Comparison of ENCODE assay signal across 22 cellular contexts in genomic region chr3:55659023-55659355, GRCh38.
"Had no signal": no experiment of that assay in that cellular context is flagged by ENCODE, and none has a peak within 500 bp of the region (broad histone marks: within the 10 kb centered on the region; RNA-seq: fewer than 3 reads in every experiment).

No MANE protein-coding gene starts in this region.

- DNase-seq: activated CD4-positive, alpha-beta memory T cell treated with anti-CD3 and anti-CD28 coated beads, Interleukin-2, amount 10 ng/mL, durations not matched to agents 7 days and 5 days; activated CD4-positive, alpha-beta T cell treated with anti-CD3 and anti-CD28 coated beads, Interleukin-2, amount 10 ng/mL, durations not matched to agents 24 days and 14 days; activated CD8-positive, alpha-beta memory T cell treated with anti-CD3 and anti-CD28 coated beads, Interleukin-2, amount 10 ng/mL, durations not matched to agents 7 days and 5 days; activated effector memory CD4-positive, alpha-beta T cell treated with anti-CD3 and anti-CD28 coated beads, Interleukin-2, amount 50 U/mL, for 16 hours; activated naive CD4-positive, alpha-beta T cell treated with anti-CD3 and anti-CD28 coated beads, Interleukin-2, amount 50 U/mL, for 16 hours; activated naive CD8-positive, alpha-beta T cell treated with anti-CD3 and anti-CD28 coated beads, Interleukin-2, amount 50 U/mL, for 24 hours; activated T-cell treated with anti-CD3 and anti-CD28 coated beads for 4 hours; cerebellar nuclear complex; left ventricle myocardium superior; mammary epithelial cell; midbrain; natural killer cell; stimulated activated CD4-positive, alpha-beta T cell treated with anti-CD3 and anti-CD28 coated beads, Interleukin-2, amount 100 ng/mL, for 48 hours; stimulated activated CD8-positive, alpha-beta memory T cell treated with anti-CD3 and anti-CD28 coated beads, Interleukin-4, amount 100 ng/mL, for 48 hours; stimulated activated naive B cell treated with anti-CD40 and anti-IgM and Interleukin-4, amounts not matched to agents 10 μg/mL and 1 μg/mL and 100 μg/mL, for 72 hours; transverse colon had no signal

- H3K27me3 ChIP-seq: foreskin keratinocyte, transverse colon had no signal

- H3K36me3 Mint-ChIP-seq: activated CD8-positive, alpha-beta memory T cell treated with anti-CD3 and anti-CD28 coated beads, Interleukin-2, amount 10 ng/mL, durations not matched to agents 7 days and 5 days; natural killer cell; stimulated activated naive B cell treated with anti-CD40 and anti-IgM and Interleukin-4, amounts not matched to agents 10 μg/mL and 1 μg/mL and 100 μg/mL, for 72 hours had no signal

- ATAC-seq: activated CD4-positive, CD25-positive, alpha-beta regulatory T cell treated with anti-CD3 and anti-CD28 coated beads, Interleukin-2, amount 50 U/mL, for 24 hours; activated CD8-positive, alpha-beta memory T cell treated with anti-CD3 and anti-CD28 coated beads, Interleukin-2, amount 10 ng/mL, durations not matched to agents 7 days and 5 days; activated naive CD8-positive, alpha-beta T cell treated with anti-CD3 and anti-CD28 coated beads, Interleukin-2, amount 50 U/mL, for 24 hours; left ventricle myocardium superior; natural killer cell; stimulated activated naive B cell treated with anti-CD40 and anti-IgM and Interleukin-4, amounts not matched to agents 10 μg/mL and 1 μg/mL and 100 μg/mL, for 72 hours had no signal

- H3K4me3 ChIP-seq: coronary artery, transverse colon had no signal

- H3K9me3 Mint-ChIP-seq: activated CD4-positive, alpha-beta T cell treated with anti-CD3 and anti-CD28 coated beads, Interleukin-2, amount 10 ng/mL, durations not matched to agents 24 days and 14 days; activated naive CD8-positive, alpha-beta T cell treated with anti-CD3 and anti-CD28 coated beads, Interleukin-2, amount 50 U/mL, for 24 hours; stimulated activated naive B cell treated with anti-CD40 and anti-IgM and Interleukin-4, amounts not matched to agents 10 μg/mL and 1 μg/mL and 100 μg/mL, for 72 hours had no signal

- H3K27ac Mint-ChIP-seq: activated CD4-positive, alpha-beta memory T cell treated with anti-CD3 and anti-CD28 coated beads, Interleukin-2, amount 10 ng/mL, durations not matched to agents 7 days and 5 days; activated CD4-positive, alpha-beta T cell treated with anti-CD3 and anti-CD28 coated beads, Interleukin-2, amount 10 ng/mL, durations not matched to agents 24 days and 14 days; activated CD8-positive, alpha-beta memory T cell treated with anti-CD3 and anti-CD28 coated beads, Interleukin-2, amount 10 ng/mL, durations not matched to agents 7 days and 5 days; activated naive CD8-positive, alpha-beta T cell treated with anti-CD3 and anti-CD28 coated beads, Interleukin-2, amount 50 U/mL, for 24 hours; natural killer cell; progenitor cell of endocrine pancreas; stimulated activated naive B cell treated with anti-CD40 and anti-IgM and Interleukin-4, amounts not matched to agents 10 μg/mL and 1 μg/mL and 100 μg/mL, for 72 hours had no signal

- H3K36me3 ChIP-seq: transverse colon had no signal

- H3K4me3 Mint-ChIP-seq: activated CD4-positive, alpha-beta memory T cell treated with anti-CD3 and anti-CD28 coated beads, Interleukin-2, amount 10 ng/mL, durations not matched to agents 7 days and 5 days; activated CD4-positive, alpha-beta T cell treated with anti-CD3 and anti-CD28 coated beads, Interleukin-2, amount 10 ng/mL, durations not matched to agents 24 days and 14 days; activated CD8-positive, alpha-beta memory T cell treated with anti-CD3 and anti-CD28 coated beads, Interleukin-2, amount 10 ng/mL, durations not matched to agents 7 days and 5 days; activated naive CD8-positive, alpha-beta T cell treated with anti-CD3 and anti-CD28 coated beads, Interleukin-2, amount 50 U/mL, for 24 hours; natural killer cell; stimulated activated naive B cell treated with anti-CD40 and anti-IgM and Interleukin-4, amounts not matched to agents 10 μg/mL and 1 μg/mL and 100 μg/mL, for 72 hours had no signal

- H3K27ac ChIP-seq: coronary artery, epithelial cell of prostate, foreskin keratinocyte, transverse colon had no signal

- H3K4me1 ChIP-seq: transverse colon had no signal

- FAIRE-seq: urothelium cell line had no signal

- H3K27me3 Mint-ChIP-seq: activated CD4-positive, alpha-beta memory T cell treated with anti-CD3 and anti-CD28 coated beads, Interleukin-2, amount 10 ng/mL, durations not matched to agents 7 days and 5 days; activated CD4-positive, alpha-beta T cell treated with anti-CD3 and anti-CD28 coated beads, Interleukin-2, amount 10 ng/mL, durations not matched to agents 24 days and 14 days; activated CD8-positive, alpha-beta memory T cell treated with anti-CD3 and anti-CD28 coated beads, Interleukin-2, amount 10 ng/mL, durations not matched to agents 7 days and 5 days; progenitor cell of endocrine pancreas; stimulated activated naive B cell treated with anti-CD40 and anti-IgM and Interleukin-4, amounts not matched to agents 10 μg/mL and 1 μg/mL and 100 μg/mL, for 72 hours had no signal

- H3K4me1 Mint-ChIP-seq: activated CD4-positive, alpha-beta memory T cell treated with anti-CD3 and anti-CD28 coated beads, Interleukin-2, amount 10 ng/mL, durations not matched to agents 7 days and 5 days; activated CD4-positive, alpha-beta T cell treated with anti-CD3 and anti-CD28 coated beads, Interleukin-2, amount 10 ng/mL, durations not matched to agents 24 days and 14 days; activated CD8-positive, alpha-beta memory T cell treated with anti-CD3 and anti-CD28 coated beads, Interleukin-2, amount 10 ng/mL, durations not matched to agents 7 days and 5 days; natural killer cell; stimulated activated naive B cell treated with anti-CD40 and anti-IgM and Interleukin-4, amounts not matched to agents 10 μg/mL and 1 μg/mL and 100 μg/mL, for 72 hours had no signal

- H3K9me3 ChIP-seq: transverse colon had no signal
